In the genomic region with DNA sequence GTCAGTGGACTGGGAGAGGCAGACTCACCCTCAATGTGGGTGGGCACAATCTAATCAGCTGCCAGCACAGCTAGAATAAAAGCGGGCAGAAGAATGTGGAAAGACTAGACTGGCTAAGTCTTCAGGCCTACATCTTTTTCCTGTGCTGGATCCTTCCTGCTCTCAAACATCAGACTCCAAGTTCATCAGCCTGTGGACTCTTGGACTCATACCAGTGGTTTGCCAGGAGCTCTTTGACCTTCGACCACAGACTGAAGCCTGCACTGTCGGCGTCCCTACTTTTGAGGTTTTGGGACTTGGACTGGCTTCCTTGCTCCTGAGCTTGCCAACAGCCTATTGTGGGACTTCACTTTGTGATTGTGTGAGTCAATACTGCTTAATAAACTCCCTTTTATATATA, we compare ENCODE assay signal across 38 cellular contexts.
DNase-seq lines count a peak whose midpoint lies in the region; ATAC-seq, FAIRE-seq and TF ChIP-seq lines count a peak whose summit lies in the region.
"Had no signal": no experiment of that assay in that cellular context is flagged by ENCODE, and none has a peak within 500 bp of the region (broad histone marks: within the 10 kb centered on the region; RNA-seq: fewer than 3 reads in every experiment).

No MANE protein-coding gene starts in this region.

- H3K9ac ChIP-seq in GM23248 (no peak overlapping the region), MM.1S (ENCODE audit: low read length) (no peak overlapping the region)
- H3K9ac ChIP-seq: BLaER1 treated with 17β-estradiol and CSF1 and Interleukin-3, amounts not matched to agents 10 nM and 100 nM had no signal

- H3K36me3 ChIP-seq in GM23248 (ENCODE audit: low read depth) (no peaks in the 10 kb centered on the region), small intestine (ENCODE audit: control insufficient read depth in 2 of 2, insufficient read depth in 2 of 2, low read length in 2 of 2) (no peaks in the 10 kb centered on the region), MM.1S (replicated peaks; ENCODE audit: insufficient read depth, low read length) (no peaks in the 10 kb centered on the region)
- H3K36me3 ChIP-seq: BLaER1 treated with 17β-estradiol and CSF1 and Interleukin-3, amounts not matched to agents 10 nM and 100 nM; cardiac muscle cell; colonic mucosa; heart left ventricle had no signal

- H3K4me2 ChIP-seq in GM23248 (ENCODE audit: unreplicated experiment) (peak overlapping the region; percentile 22), MM.1S (ENCODE audit: low read depth, low read length) (no peak overlapping the region)
- H3K4me2 ChIP-seq: BLaER1 treated with 17β-estradiol and CSF1 and Interleukin-3, amounts not matched to agents 10 nM and 100 nM had no signal

- H3F3A ChIP-seq in GM23248 (ENCODE audit: insufficient read depth) (peaks cover 10% of the 10 kb centered on the region; the same call in 1 of the 2 replicates), MM.1S (ENCODE audit: insufficient read depth, low read length) (no peaks in the 10 kb centered on the region)

- no peaks in the 10 kb centered on the region for H4K20me1 ChIP-seq in GM23248 (ENCODE audit: insufficient read depth)
- no peaks in the 10 kb centered on the region for H4K20me1 ChIP-seq in MM.1S (ENCODE audit: insufficient read depth, low read length)
- H4K20me1 ChIP-seq: BLaER1 treated with 17β-estradiol and CSF1 and Interleukin-3, amounts not matched to agents 10 nM and 100 nM had no signal

- 22 to 30% methylated on average over 4 of the region's 4 CpGs for WGBS in GM23248 (ENCODE audit: low coverage in 1 of 2, low lambda C conversion rate in 2 of 2, missing lambda C conversion rate in 2 of 2), 2 experiments
- 25 to 49% (median 29%) methylated on average over 4 of the region's 4 CpGs for WGBS in small intestine, 3 donors

- H3K27me3 ChIP-seq in GM23248 (replicated peaks; ENCODE audit: insufficient read depth), result no peaks in the 10 kb centered on the region
- no peaks in the 10 kb centered on the region for H3K27me3 ChIP-seq in small intestine (ENCODE audit: control insufficient read depth in 2 of 2, insufficient read depth in 2 of 2, low read length in 2 of 2)
- no peaks in the 10 kb centered on the region for H3K27me3 ChIP-seq in MM.1S (replicated peaks; ENCODE audit: insufficient read depth, low read length)
- H3K27me3 ChIP-seq: BLaER1 treated with 17β-estradiol and CSF1 and Interleukin-3, amounts not matched to agents 10 nM and 100 nM; cardiac muscle cell; colonic mucosa; heart left ventricle; testis had no signal

- peak overlapping the region; percentile 31; the same call in 1 of the 2 replicates for H3K27ac ChIP-seq in GM23248
- H3K27ac ChIP-seq in small intestine (ENCODE audit: low read depth in 1 of 2, low read length in 1 of 2), result no peak overlapping the region
- H3K27ac ChIP-seq in MM.1S (ENCODE audit: low read length), result no peak overlapping the region
- H3K27ac ChIP-seq: BLaER1 treated with 17β-estradiol and CSF1 and Interleukin-3, amounts not matched to agents 10 nM and 100 nM; cardiac muscle cell; colonic mucosa; heart left ventricle; psoas muscle; skin epidermis; testis had no signal

- H3K4me3 ChIP-seq in GM23248 (no peak overlapping the region), fibroblast of the aortic adventitia (ENCODE audit: low read depth, low read length) (no peak overlapping the region), small intestine (ENCODE audit: low read depth in 1 of 2, low read length in 2 of 2) (no peak overlapping the region), MM.1S (ENCODE audit: low read length) (no peak overlapping the region)
- H3K4me3 ChIP-seq: BLaER1 treated with 17β-estradiol and CSF1 and Interleukin-3, amounts not matched to agents 10 nM and 100 nM; cardiac muscle cell; colonic mucosa; heart left ventricle; psoas muscle; skin epidermis; testis had no signal

- no peak overlapping the region for H2AFZ ChIP-seq in GM23248
- H2AFZ ChIP-seq in MM.1S (ENCODE audit: low read length), result no peak overlapping the region

- H3K9me3 ChIP-seq in GM23248 (ENCODE audit: low read depth), result no peaks in the 10 kb centered on the region
- no peaks in the 10 kb centered on the region for H3K9me3 ChIP-seq in small intestine (ENCODE audit: control insufficient read depth, low read depth)
- no peaks in the 10 kb centered on the region for H3K9me3 ChIP-seq in MM.1S (replicated peaks; ENCODE audit: insufficient read depth, low read length)
- H3K9me3 ChIP-seq: BLaER1 treated with 17β-estradiol and CSF1 and Interleukin-3, amounts not matched to agents 10 nM and 100 nM; colonic mucosa; heart left ventricle; psoas muscle; testis had no signal

- DNase-seq in GM23248, result peak; percentile 50
- peak; percentile 70 for DNase-seq in astrocyte of the hippocampus (ENCODE audit: low read depth, low spot score)
- DNase-seq in fibroblast of the aortic adventitia (ENCODE audit: low read depth), result peak; percentile 83
- DNase-seq in small intestine, result peak; percentile 36
- no peak for DNase-seq in activated T-cell treated with anti-CD3 and anti-CD28 coated beads, Interleukin-2, amount 50 U/mL, for 72 hours
- no peak for DNase-seq in MM.1S
- DNase-seq: activated CD4-positive, CD25-positive, alpha-beta regulatory T cell treated with anti-CD3 and anti-CD28 coated beads, Interleukin-2, amount 50 U/mL, for 72 hours; activated CD8-positive, alpha-beta memory T cell treated with anti-CD3 and anti-CD28 coated beads, Interleukin-2, amount 50 U/mL, for 48 hours; activated CD8-positive, alpha-beta T cell treated with anti-CD3 and anti-CD28 coated beads for 36 hours; amniotic stem cell; colonic mucosa; DMS153; effector CD8-positive, alpha-beta T cell; foreskin melanocyte; H9; heart left ventricle; islet precursor cell; midbrain; naive thymus-derived CD8-positive, alpha-beta T cell; NCI-H1048; NCI-H1694 treated with DMSO at 0.1 percent for 48 hours; NCI-H446 treated with DMSO at 0.1 percent for 48 hours; NCI-H774; nucleus accumbens; psoas muscle; SHP77 treated with DMSO at 0.1 percent for 48 hours; stimulated activated naive CD4-positive, alpha-beta T cell treated with Interleukin-2 at 50 U/mL for 16 hours; T-helper 2 cell; testis had no signal

- no peak overlapping the region for H3K4me3 Mint-ChIP-seq in activated T-cell treated with anti-CD3 and anti-CD28 coated beads, Interleukin-2, amount 50 U/mL, for 72 hours
- H3K4me3 Mint-ChIP-seq: activated CD8-positive, alpha-beta T cell treated with anti-CD3 and anti-CD28 coated beads for 36 hours; activated naive CD4-positive, alpha-beta T cell treated with anti-CD3 and anti-CD28 coated beads, Interleukin-2, amount 50 U/mL, for 24 hours; activated T-helper 17 cell treated with anti-CD3 and anti-CD28 coated beads, Interleukin-2, amount 50 U/mL, for 72 hours; H9; naive thymus-derived CD8-positive, alpha-beta T cell had no signal

- no peaks in the 10 kb centered on the region for H3K4me1 Mint-ChIP-seq in activated T-cell treated with anti-CD3 and anti-CD28 coated beads, Interleukin-2, amount 50 U/mL, for 72 hours (ENCODE audit: low read depth)
- H3K4me1 Mint-ChIP-seq: activated naive CD4-positive, alpha-beta T cell treated with anti-CD3 and anti-CD28 coated beads, Interleukin-2, amount 50 U/mL, for 24 hours; activated T-helper 17 cell treated with anti-CD3 and anti-CD28 coated beads, Interleukin-2, amount 50 U/mL, for 72 hours; H9; naive thymus-derived CD8-positive, alpha-beta T cell had no signal

- H3K9me3 Mint-ChIP-seq in activated T-cell treated with anti-CD3 and anti-CD28 coated beads, Interleukin-2, amount 50 U/mL, for 72 hours, result peaks cover 8 to 14% of the 10 kb centered on the region in 2 donors
- H3K9me3 Mint-ChIP-seq: H9 had no signal

- no peak for ATAC-seq in HG03039 (IDR thresholded peaks at IDR 0.05; ENCODE audit: unreplicated experiment)
- no peak for ATAC-seq in activated T-cell treated with anti-CD3 and anti-CD28 coated beads, Interleukin-2, amount 50 U/mL, for 72 hours (replicated peaks in 1 of 2)
- ATAC-seq: activated CD8-positive, alpha-beta T cell treated with anti-CD3 and anti-CD28 coated beads for 36 hours; activated T-helper 17 cell treated with anti-CD3 and anti-CD28 coated beads, Interleukin-2, amount 50 U/mL, for 72 hours; heart left ventricle; naive thymus-derived CD8-positive, alpha-beta T cell; psoas muscle had no signal

- TF ChIP-seq CTCF in fibroblast of the aortic adventitia (IDR thresholded peaks at IDR 0.05; ENCODE audit: insufficient read depth, low read length) (no peak), MM.1S (IDR thresholded peaks at IDR 0.05; ENCODE audit: low read length) (no peak)

- H3K9me2 ChIP-seq in GM23248 (ENCODE audit: insufficient read depth), result peaks cover 4% of the 10 kb centered on the region; the same call in 1 of the 2 replicates
- H3K9me2 ChIP-seq in MM.1S (replicated peaks; ENCODE audit: insufficient read depth, low read length), result no peaks in the 10 kb centered on the region

- H3K27me3 Mint-ChIP-seq in activated T-cell treated with anti-CD3 and anti-CD28 coated beads, Interleukin-2, amount 50 U/mL, for 72 hours (ENCODE audit: low read depth), result no peaks in the 10 kb centered on the region
- H3K27me3 Mint-ChIP-seq: activated CD8-positive, alpha-beta T cell treated with anti-CD3 and anti-CD28 coated beads for 36 hours; activated naive CD4-positive, alpha-beta T cell treated with anti-CD3 and anti-CD28 coated beads, Interleukin-2, amount 50 U/mL, for 24 hours; activated T-helper 17 cell treated with anti-CD3 and anti-CD28 coated beads, Interleukin-2, amount 50 U/mL, for 72 hours; naive thymus-derived CD8-positive, alpha-beta T cell had no signal

- H3K36me3 Mint-ChIP-seq in activated T-cell treated with anti-CD3 and anti-CD28 coated beads, Interleukin-2, amount 50 U/mL, for 72 hours (ENCODE audit: insufficient read depth in 2 of 2), result peaks cover 0 to 1% of the 10 kb centered on the region in 2 donors
- H3K36me3 Mint-ChIP-seq: activated naive CD4-positive, alpha-beta T cell treated with anti-CD3 and anti-CD28 coated beads, Interleukin-2, amount 50 U/mL, for 24 hours; naive thymus-derived CD8-positive, alpha-beta T cell had no signal

- H3K27ac Mint-ChIP-seq in activated T-cell treated with anti-CD3 and anti-CD28 coated beads, Interleukin-2, amount 50 U/mL, for 72 hours, result no peak overlapping the region
- H3K27ac Mint-ChIP-seq: activated CD8-positive, alpha-beta T cell treated with anti-CD3 and anti-CD28 coated beads for 36 hours; activated naive CD4-positive, alpha-beta T cell treated with anti-CD3 and anti-CD28 coated beads, Interleukin-2, amount 50 U/mL, for 24 hours; activated T-helper 17 cell treated with anti-CD3 and anti-CD28 coated beads, Interleukin-2, amount 50 U/mL, for 72 hours; naive thymus-derived CD8-positive, alpha-beta T cell had no signal

- H3K4me1 ChIP-seq in GM23248 (ENCODE audit: insufficient read depth) (peaks cover 13% of the 10 kb centered on the region), small intestine (ENCODE audit: control insufficient read depth in 2 of 2, insufficient read depth in 1 of 2, low read depth in 1 of 2, low read length in 1 of 2) (no peaks in the 10 kb centered on the region), MM.1S (ENCODE audit: low read length) (no peaks in the 10 kb centered on the region)
- H3K4me1 ChIP-seq: BLaER1 treated with 17β-estradiol and CSF1 and Interleukin-3, amounts not matched to agents 10 nM and 100 nM; colonic mucosa; heart left ventricle; psoas muscle; testis had no signal

- in situ Hi-C loops in GM23248 (cut with MboI), result no loop called here

- FAIRE-seq in small intestine (lab: Jason Lieb, UNC), result no peak
- FAIRE-seq: GM12892, RCC 7860, urothelium cell line had no signal

- peaks cover 38% of the 10 kb centered on the region for H3K79me2 ChIP-seq in GM23248 (ENCODE audit: insufficient read depth)
- H3K79me2 ChIP-seq in MM.1S (ENCODE audit: low read length), result no peaks in the 10 kb centered on the region

Comparison
In these comparisons a context has a peak if more than half of its experiments do, and no peak if none do; other contexts are left out.
1. DNase-seq: peak in GM23248 (single experiment), astrocyte of the hippocampus (single experiment), fibroblast of the aortic adventitia (single experiment) and small intestine (single experiment); none in activated T-cell treated with anti-CD3 and anti-CD28 coated beads, Interleukin-2, amount 50 U/mL, for 72 hours (0 of 2) and MM.1S (single experiment).